In the genomic region with DNA sequence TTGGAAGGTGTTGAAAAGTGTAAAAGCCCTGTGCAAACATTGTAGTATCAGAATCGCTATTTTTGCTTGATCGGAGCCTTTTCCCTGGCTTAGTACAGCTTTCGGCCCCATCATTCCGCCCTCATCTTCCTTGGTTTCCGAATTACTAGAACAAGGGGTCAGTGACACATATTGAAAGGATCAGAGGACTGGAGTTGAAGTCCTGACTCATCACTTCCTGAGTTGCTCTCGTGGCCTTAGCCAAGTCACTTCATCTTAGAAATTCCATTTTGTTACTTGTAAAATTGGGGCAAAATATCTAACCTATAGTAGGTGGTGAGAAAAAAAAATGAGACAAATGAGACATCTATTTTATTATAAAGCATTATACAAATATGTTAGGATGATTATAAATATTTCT, we compare ENCODE assay signal across 26 cellular contexts.
DNase-seq lines count a peak whose midpoint lies in the region; ATAC-seq and TF ChIP-seq lines count a peak whose summit lies in the region.
"Had no signal": no experiment of that assay in that cellular context is flagged by ENCODE, and none has a peak within 500 bp of the region (broad histone marks: within the 10 kb centered on the region; RNA-seq: fewer than 3 reads in every experiment).

No MANE protein-coding gene starts in this region.

- TF ChIP-seq CTCF in GM23338 (conservative IDR thresholded peaks at IDR 0.05; ENCODE audit: low read depth in 2 of 2) = no peak

- ATAC-seq in GM23338 = no peak
- peak; percentile 40 for ATAC-seq in activated T-helper 17 cell treated with anti-CD3 and anti-CD28 coated beads, Interleukin-2, amount 50 U/mL, for 72 hours (replicated peaks)
- ATAC-seq: body of pancreas, heart left ventricle, pancreas had no signal

- H3K4me3 ChIP-seq in GM23338 = no peak overlapping the region
- H3K4me3 ChIP-seq: body of pancreas, heart left ventricle, pancreas, spleen, vagina had no signal

- no peaks in the 10 kb centered on the region for H3K9me3 Mint-ChIP-seq in GM23338
- no peaks in the 10 kb centered on the region for H3K9me3 Mint-ChIP-seq in activated T-helper 17 cell treated with anti-CD3 and anti-CD28 coated beads, Interleukin-2, amount 50 U/mL, for 72 hours
- H3K9me3 Mint-ChIP-seq: activated naive CD4-positive, alpha-beta T cell treated with anti-CD3 and anti-CD28 coated beads, Interleukin-2, amount 10 ng/mL, durations not matched to agents 7 days and 5 days; activated T-cell treated with anti-CD3 and anti-CD28 coated beads, Interleukin-2, amount 50 U/mL, for 24 hours; dendritic cell treated with granulocyte-macrophage colony-stimulating factor and Interleukin-4, amounts not matched to agents 40 ng/mL and 50 ng/mL, for 4 days had no signal

- no peaks in the 10 kb centered on the region for H3K27me3 ChIP-seq in GM23338 (ENCODE audit: insufficient read depth)
- H3K27me3 ChIP-seq: body of pancreas, pancreas, vagina had no signal

- H3K4me2 ChIP-seq in GM23338 = no peak overlapping the region

- H3K4me3 Mint-ChIP-seq in GM23338 = no peak overlapping the region
- H3K4me3 Mint-ChIP-seq in activated T-helper 17 cell treated with anti-CD3 and anti-CD28 coated beads, Interleukin-2, amount 50 U/mL, for 72 hours = no peak overlapping the region
- H3K4me3 Mint-ChIP-seq: activated naive CD4-positive, alpha-beta T cell treated with anti-CD3 and anti-CD28 coated beads, Interleukin-2, amount 10 ng/mL, durations not matched to agents 7 days and 5 days; activated T-cell treated with anti-CD3 and anti-CD28 coated beads, Interleukin-2, amount 50 U/mL, for 24 hours; CD14-positive monocyte; dendritic cell treated with granulocyte-macrophage colony-stimulating factor and Interleukin-4, amounts not matched to agents 40 ng/mL and 50 ng/mL, for 4 days; immature natural killer cell had no signal

- H3K9me2 ChIP-seq in GM23338 (ENCODE audit: insufficient read depth) = no peaks in the 10 kb centered on the region

- no peaks in the 10 kb centered on the region for H4K20me1 ChIP-seq in GM23338 (replicated peaks; ENCODE audit: insufficient read depth)

- H3K27ac ChIP-seq in GM23338 (ENCODE audit: low read depth) = no peak overlapping the region
- H3K27ac ChIP-seq: body of pancreas, heart left ventricle, pancreas, spleen, vagina, WERI-Rb-1 had no signal

- peaks cover 4% of the 10 kb centered on the region for H3K27me3 Mint-ChIP-seq in GM23338 (ENCODE audit: insufficient read depth, low read depth, poor library complexity)
- peaks cover 27% of the 10 kb centered on the region for H3K27me3 Mint-ChIP-seq in activated T-helper 17 cell treated with anti-CD3 and anti-CD28 coated beads, Interleukin-2, amount 50 U/mL, for 72 hours
- H3K27me3 Mint-ChIP-seq: activated naive CD4-positive, alpha-beta T cell treated with anti-CD3 and anti-CD28 coated beads, Interleukin-2, amount 10 ng/mL, durations not matched to agents 7 days and 5 days had no signal

- peaks cover 13% of the 10 kb centered on the region for H3K4me1 Mint-ChIP-seq in GM23338
- no peaks in the 10 kb centered on the region for H3K4me1 Mint-ChIP-seq in activated T-helper 17 cell treated with anti-CD3 and anti-CD28 coated beads, Interleukin-2, amount 50 U/mL, for 72 hours
- H3K4me1 Mint-ChIP-seq: activated naive CD4-positive, alpha-beta T cell treated with anti-CD3 and anti-CD28 coated beads, Interleukin-2, amount 10 ng/mL, durations not matched to agents 7 days and 5 days; CD14-positive monocyte; immature natural killer cell had no signal

- DNase-seq in GM23338 (ENCODE audit: low spot score) = no peak
- DNase-seq in fibroblast of peridontal ligament (ENCODE audit: extremely low read depth) = peak; percentile 44
- DNase-seq in stromal cell of bone marrow (ENCODE audit: low read depth) = peak; percentile 55
- no peak for DNase-seq in NCI-H510A treated with DMSO at 0.1 percent for 48 hours (lab: John Stamatoyannopoulos, UW)
- DNase-seq in C1 segment of cervical spinal cord (lab: John Stamatoyannopoulos, UW) = no peak
- no peak for DNase-seq in NCI-H1092 (lab: John Stamatoyannopoulos, UW)
- DNase-seq: activated CD4-positive, alpha-beta T cell treated with anti-CD3 and anti-CD28 coated beads, Interleukin-2, amount 50 U/mL, for 48 hours; activated naive CD4-positive, alpha-beta T cell treated with anti-CD3 and anti-CD28 coated beads, Interleukin-2, amount 10 ng/mL, durations not matched to agents 7 days and 5 days; activated T-cell treated with anti-CD3 and anti-CD28 coated beads, Interleukin-2, amount 50 U/mL, for 24 hours; body of pancreas; DMS 273 treated with DMSO at 0.1 percent for 48 hours; erythroblast; H7; heart left ventricle; immature natural killer cell; NCI-H1048; NCI-H524; pancreas; SHP77; spleen; stimulated activated CD8-positive, alpha-beta memory T cell treated with anti-CD3 and anti-CD28 coated beads, Interleukin-4, amount 100 ng/mL, for 48 hours; WERI-Rb-1 had no signal

- no peaks in the 10 kb centered on the region; the same call in 1 of the 2 replicates for H3K4me1 ChIP-seq in GM23338 (ENCODE audit: insufficient read depth)
- H3K4me1 ChIP-seq: body of pancreas, pancreas, spleen, vagina had no signal

- H3K27ac Mint-ChIP-seq in GM23338 = peak overlapping the region; percentile 24; the same call in 1 of the 2 replicates
- no peak overlapping the region for H3K27ac Mint-ChIP-seq in activated T-helper 17 cell treated with anti-CD3 and anti-CD28 coated beads, Interleukin-2, amount 50 U/mL, for 72 hours
- H3K27ac Mint-ChIP-seq: activated naive CD4-positive, alpha-beta T cell treated with anti-CD3 and anti-CD28 coated beads, Interleukin-2, amount 10 ng/mL, durations not matched to agents 7 days and 5 days; activated T-cell treated with anti-CD3 and anti-CD28 coated beads, Interleukin-2, amount 50 U/mL, for 24 hours; dendritic cell treated with granulocyte-macrophage colony-stimulating factor and Interleukin-4, amounts not matched to agents 40 ng/mL and 50 ng/mL, for 4 days; immature natural killer cell had no signal

- H2AFZ ChIP-seq in GM23338 = peak overlapping the region; percentile 24; the same call in 1 of the 2 replicates

- H3K36me3 ChIP-seq in GM23338 (ENCODE audit: insufficient read depth) = no peaks in the 10 kb centered on the region
- H3K36me3 ChIP-seq: heart left ventricle, pancreas, spleen, vagina, WERI-Rb-1 had no signal

- no peaks in the 10 kb centered on the region for H3K79me2 ChIP-seq in GM23338 (replicated peaks; ENCODE audit: insufficient read depth)

- no peaks in the 10 kb centered on the region for H3K36me3 Mint-ChIP-seq in GM23338 (ENCODE audit: low read depth)
- H3K36me3 Mint-ChIP-seq in activated T-helper 17 cell treated with anti-CD3 and anti-CD28 coated beads, Interleukin-2, amount 50 U/mL, for 72 hours (ENCODE audit: low read depth) = no peaks in the 10 kb centered on the region
- H3K36me3 Mint-ChIP-seq: activated naive CD4-positive, alpha-beta T cell treated with anti-CD3 and anti-CD28 coated beads, Interleukin-2, amount 10 ng/mL, durations not matched to agents 7 days and 5 days; CD14-positive monocyte; immature natural killer cell had no signal

- H3F3A ChIP-seq in GM23338 (replicated peaks; ENCODE audit: low read depth) = no peaks in the 10 kb centered on the region

TF ChIP-seq in GM23338, 12 proteins besides CTCF, POLR2A, EP300 and RAD21 (continues in another document):
- TF ChIP-seq EZH2phosphoT487 (IDR thresholded peaks at IDR 0.05; ENCODE audit: unreplicated experiment) (no peak), EZH2 (IDR thresholded peaks at IDR 0.05; ENCODE audit: low read depth, unreplicated experiment) (no peak), POLR2AphosphoS5 (IDR thresholded peaks at IDR 0.05; ENCODE audit: low read depth) (no peak), ZNF331 (CRISPR knock-in tag; IDR thresholded peaks at IDR 0.05; ENCODE audit: low read depth) (no peak), JUNB (IDR thresholded peaks at IDR 0.05; ENCODE audit: unreplicated experiment) (no peak), ZNF114 (CRISPR knock-in tag; IDR thresholded peaks at IDR 0.05) (no peak)
- TF ChIP-seq, protein P1, sequence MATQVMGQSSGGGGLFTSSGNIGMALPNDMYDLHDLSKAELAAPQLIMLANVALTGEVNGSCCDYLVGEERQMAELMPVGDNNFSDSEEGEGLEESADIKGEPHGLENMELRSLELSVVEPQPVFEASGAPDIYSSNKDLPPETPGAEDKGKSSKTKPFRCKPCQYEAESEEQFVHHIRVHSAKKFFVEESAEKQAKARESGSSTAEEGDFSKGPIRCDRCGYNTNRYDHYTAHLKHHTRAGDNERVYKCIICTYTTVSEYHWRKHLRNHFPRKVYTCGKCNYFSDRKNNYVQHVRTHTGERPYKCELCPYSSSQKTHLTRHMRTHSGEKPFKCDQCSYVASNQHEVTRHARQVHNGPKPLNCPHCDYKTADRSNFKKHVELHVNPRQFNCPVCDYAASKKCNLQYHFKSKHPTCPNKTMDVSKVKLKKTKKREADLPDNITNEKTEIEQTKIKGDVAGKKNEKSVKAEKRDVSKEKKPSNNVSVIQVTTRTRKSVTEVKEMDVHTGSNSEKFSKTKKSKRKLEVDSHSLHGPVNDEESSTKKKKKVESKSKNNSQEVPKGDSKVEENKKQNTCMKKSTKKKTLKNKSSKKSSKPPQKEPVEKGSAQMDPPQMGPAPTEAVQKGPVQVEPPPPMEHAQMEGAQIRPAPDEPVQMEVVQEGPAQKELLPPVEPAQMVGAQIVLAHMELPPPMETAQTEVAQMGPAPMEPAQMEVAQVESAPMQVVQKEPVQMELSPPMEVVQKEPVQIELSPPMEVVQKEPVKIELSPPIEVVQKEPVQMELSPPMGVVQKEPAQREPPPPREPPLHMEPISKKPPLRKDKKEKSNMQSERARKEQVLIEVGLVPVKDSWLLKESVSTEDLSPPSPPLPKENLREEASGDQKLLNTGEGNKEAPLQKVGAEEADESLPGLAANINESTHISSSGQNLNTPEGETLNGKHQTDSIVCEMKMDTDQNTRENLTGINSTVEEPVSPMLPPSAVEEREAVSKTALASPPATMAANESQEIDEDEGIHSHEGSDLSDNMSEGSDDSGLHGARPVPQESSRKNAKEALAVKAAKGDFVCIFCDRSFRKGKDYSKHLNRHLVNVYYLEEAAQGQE (IDR thresholded peaks at IDR 0.05; ENCODE audit: unreplicated experiment) = no peak
- TF ChIP-seq, protein P2, sequence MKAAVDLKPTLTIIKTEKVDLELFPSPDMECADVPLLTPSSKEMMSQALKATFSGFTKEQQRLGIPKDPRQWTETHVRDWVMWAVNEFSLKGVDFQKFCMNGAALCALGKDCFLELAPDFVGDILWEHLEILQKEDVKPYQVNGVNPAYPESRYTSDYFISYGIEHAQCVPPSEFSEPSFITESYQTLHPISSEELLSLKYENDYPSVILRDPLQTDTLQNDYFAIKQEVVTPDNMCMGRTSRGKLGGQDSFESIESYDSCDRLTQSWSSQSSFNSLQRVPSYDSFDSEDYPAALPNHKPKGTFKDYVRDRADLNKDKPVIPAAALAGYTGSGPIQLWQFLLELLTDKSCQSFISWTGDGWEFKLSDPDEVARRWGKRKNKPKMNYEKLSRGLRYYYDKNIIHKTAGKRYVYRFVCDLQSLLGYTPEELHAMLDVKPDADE (IDR thresholded peaks at IDR 0.05) = no peak

Comparison
In these comparisons a context has a peak if more than half of its experiments do, and no peak if none do; other contexts are left out.
1. DNase-seq: peak in fibroblast of peridontal ligament (single experiment) and stromal cell of bone marrow (single experiment); none in GM23338 (single experiment), NCI-H510A treated with DMSO at 0.1 percent for 48 hours (single experiment), C1 segment of cervical spinal cord (0 of 14) and NCI-H1092 (single experiment).